In the genomic region with DNA sequence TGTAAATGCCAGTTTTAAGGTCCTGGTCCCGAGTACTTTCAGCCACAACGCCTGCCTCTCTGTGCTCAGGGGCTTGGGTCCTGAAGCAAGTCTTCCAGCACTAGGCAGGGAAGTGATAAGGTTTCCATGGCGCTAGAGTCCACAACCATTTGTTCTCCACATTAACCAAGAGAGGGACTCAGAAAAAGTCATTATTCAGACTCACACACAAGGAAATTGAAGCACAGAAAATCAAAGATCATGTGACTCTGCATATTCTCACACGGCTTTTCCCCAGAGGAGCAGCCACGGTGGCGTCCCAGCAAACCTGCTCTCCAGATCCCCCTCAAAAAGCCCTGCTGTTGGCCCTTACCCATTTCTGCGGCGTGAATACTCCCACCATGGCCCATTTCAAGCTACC, we compare ENCODE assay signal across 1 cellular context.
TF ChIP-seq lines count a peak whose summit lies in the region.

No MANE protein-coding gene starts in this region.

TF ChIP-seq in HepG2, 621 proteins besides CTCF, POLR2A, EP300 and RAD21:
- no peak for TF ChIP-seq ZMYM3 (CRISPR knock-in tag; IDR thresholded peaks at IDR 0.05)
- TF ChIP-seq ELF3 (CRISPR knock-in tag; IDR thresholded peaks at IDR 0.05), result peak; percentile 43; the same call in 1 of the 2 replicates
- TF ChIP-seq ZNF143 (CRISPR knock-in tag; IDR thresholded peaks at IDR 0.05), result no peak
- TF ChIP-seq TEAD3 (CRISPR knock-in tag; optimal IDR thresholded peaks at IDR 0.05; ENCODE audit: borderline replicate concordance), result peak; percentile 3
- no peak for TF ChIP-seq RORA (CRISPR knock-in tag; IDR thresholded peaks at IDR 0.05)
- TF ChIP-seq ZNF468 (CRISPR knock-in tag; IDR thresholded peaks at IDR 0.05), result no peak
- no peak for TF ChIP-seq ZFP82 (CRISPR knock-in tag; IDR thresholded peaks at IDR 0.05; ENCODE audit: borderline replicate concordance)
- TF ChIP-seq ZNF264 (CRISPR knock-in tag; IDR thresholded peaks at IDR 0.05), result no peak
- TF ChIP-seq ZNF776 (CRISPR knock-in tag; IDR thresholded peaks at IDR 0.05), result no peak
